Comparison of ENCODE assay signal across 25 cellular contexts in the genomic region with DNA sequence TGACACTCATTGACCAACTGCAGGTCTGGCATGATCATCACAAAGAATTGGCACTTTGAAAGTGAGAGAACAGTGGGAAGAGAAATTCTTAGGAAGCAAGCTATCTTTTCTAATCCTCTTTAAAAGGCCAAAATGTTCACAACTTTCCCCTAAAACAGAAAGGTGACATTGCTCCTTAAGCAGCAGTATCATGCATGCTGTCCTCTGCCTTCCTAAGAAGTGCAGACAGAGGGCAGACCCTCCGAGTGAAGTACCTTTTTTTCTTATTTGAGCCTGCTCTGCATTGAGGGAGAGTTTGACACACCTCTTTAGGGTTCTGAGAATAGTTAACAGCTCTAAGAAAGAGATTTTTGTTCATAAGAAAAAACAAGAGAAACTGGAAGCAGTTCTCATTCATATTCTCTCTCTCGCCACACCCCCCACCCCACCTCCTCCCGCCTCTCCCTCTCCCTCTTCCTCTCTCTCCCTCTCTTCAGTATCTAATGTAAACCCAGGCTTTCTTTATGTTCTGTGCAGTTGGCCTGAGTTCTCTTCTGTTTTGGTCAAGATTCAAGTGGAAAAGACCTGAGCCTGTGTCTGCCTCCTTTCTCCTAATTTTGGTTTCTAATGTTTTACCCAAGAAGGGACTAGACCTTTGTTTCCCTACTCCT.
"Had no signal": no experiment of that assay in that cellular context is flagged by ENCODE, and none has a peak within 500 bp of the region (broad histone marks: within the 10 kb centered on the region; RNA-seq: fewer than 3 reads in every experiment).

No MANE protein-coding gene starts in this region.

- H3K4me3 Mint-ChIP-seq: activated B cell treated with CpG ODN at 0.5 μM for 24 hours; activated CD4-positive, alpha-beta T cell treated with anti-CD3 and anti-CD28 coated beads, Interleukin-2, amount 10 ng/mL, durations not matched to agents 24 days and 14 days; activated CD8-positive, alpha-beta memory T cell treated with anti-CD3 and anti-CD28 coated beads, Interleukin-2, amount 10 ng/mL, durations not matched to agents 7 days and 5 days; activated naive CD4-positive, alpha-beta T cell treated with anti-CD3 and anti-CD28 coated beads, Interleukin-2, amount 50 U/mL, for 24 hours; activated T-cell treated with anti-CD3 and anti-CD28 coated beads, Interleukin-2, amount 50 U/mL, for 24 hours; activated T-helper 1 cell treated with anti-CD3 and anti-CD28 coated beads, Interleukin-12 subunit alpha, Interleukin-12 subunit beta, Interleukin-2, Interleukin-4 antibody, amounts not matched to agents 30 ng/mL and 10 ng/mL and 1 ng/mL, durations not matched to agents 14 hours and 24 hours and 36 hours; central memory CD8-positive, alpha-beta T cell; T-helper 17 cell had no signal

- H3K4me2 ChIP-seq: KMS-11 had no signal

- H3K9ac ChIP-seq: KMS-11 had no signal

- H3K36me3 ChIP-seq: ascending aorta, Peyer's patch, SJSA1 had no signal

- ATAC-seq: activated CD8-positive, alpha-beta memory T cell treated with anti-CD3 and anti-CD28 coated beads, Interleukin-2, amount 10 ng/mL, durations not matched to agents 7 days and 5 days; body of pancreas; T-helper 17 cell had no signal

- H3K27ac ChIP-seq: ascending aorta, body of pancreas, KMS-11, Peyer's patch, RWPE1, SJSA1 had no signal

- H3K27ac Mint-ChIP-seq: activated B cell treated with CpG ODN at 0.5 μM for 24 hours; activated CD4-positive, alpha-beta T cell treated with anti-CD3 and anti-CD28 coated beads, Interleukin-2, amount 10 ng/mL, durations not matched to agents 24 days and 14 days; activated CD8-positive, alpha-beta memory T cell treated with anti-CD3 and anti-CD28 coated beads, Interleukin-2, amount 10 ng/mL, durations not matched to agents 7 days and 5 days; activated naive CD4-positive, alpha-beta T cell treated with anti-CD3 and anti-CD28 coated beads, Interleukin-2, amount 50 U/mL, for 24 hours; activated T-cell treated with anti-CD3 and anti-CD28 coated beads, Interleukin-2, amount 50 U/mL, for 24 hours; activated T-helper 1 cell treated with anti-CD3 and anti-CD28 coated beads, Interleukin-12 subunit alpha, Interleukin-12 subunit beta, Interleukin-2, Interleukin-4 antibody, amounts not matched to agents 30 ng/mL and 10 ng/mL and 1 ng/mL, durations not matched to agents 14 hours and 24 hours and 36 hours; T-helper 17 cell had no signal

- H3K36me3 Mint-ChIP-seq: activated CD8-positive, alpha-beta memory T cell treated with anti-CD3 and anti-CD28 coated beads, Interleukin-2, amount 10 ng/mL, durations not matched to agents 7 days and 5 days; activated naive CD4-positive, alpha-beta T cell treated with anti-CD3 and anti-CD28 coated beads, Interleukin-2, amount 50 U/mL, for 24 hours had no signal

- H3K27me3 ChIP-seq: ascending aorta, body of pancreas, Peyer's patch, SJSA1 had no signal

- DNase-seq: activated B cell treated with CpG ODN at 0.5 μM for 24 hours; activated CD4-positive, alpha-beta T cell treated with anti-CD3 and anti-CD28 coated beads for 1 hour; activated CD4-positive, alpha-beta T cell treated with anti-CD3 and anti-CD28 coated beads, Interleukin-2, amount 10 ng/mL, durations not matched to agents 24 days and 14 days; activated CD4-positive, alpha-beta T cell treated with anti-CD3 and anti-CD28 coated beads, Interleukin-2, amount 50 U/mL, for 48 hours; activated CD8-positive, alpha-beta memory T cell treated with anti-CD3 and anti-CD28 coated beads, Interleukin-2, amount 10 ng/mL, durations not matched to agents 7 days and 5 days; activated effector memory CD4-positive, alpha-beta T cell treated with Interleukin-2 at 50 U/mL for 16 hours; activated naive CD4-positive, alpha-beta T cell; activated T-cell treated with anti-CD3 and anti-CD28 coated beads, Interleukin-2, amount 50 U/mL, for 24 hours; body of pancreas; NCI-H1092; NCI-H1417 treated with DMSO at 0.1 percent for 48 hours; NCI-H187; NCI-H2081; NCI-H510A treated with DMSO at 0.1 percent for 48 hours; Peyer's patch; Right ventricle myocardium superior; T-helper 17 cell; T-helper 9 cell had no signal

- H3K27me3 Mint-ChIP-seq: activated B cell treated with CpG ODN at 0.5 μM for 24 hours; activated CD4-positive, alpha-beta T cell treated with anti-CD3 and anti-CD28 coated beads, Interleukin-2, amount 10 ng/mL, durations not matched to agents 24 days and 14 days; activated CD8-positive, alpha-beta memory T cell treated with anti-CD3 and anti-CD28 coated beads, Interleukin-2, amount 10 ng/mL, durations not matched to agents 7 days and 5 days; activated naive CD4-positive, alpha-beta T cell treated with anti-CD3 and anti-CD28 coated beads, Interleukin-2, amount 50 U/mL, for 24 hours; activated T-cell treated with anti-CD3 and anti-CD28 coated beads, Interleukin-2, amount 50 U/mL, for 24 hours; central memory CD8-positive, alpha-beta T cell; T-helper 17 cell had no signal

- H3K9me3 Mint-ChIP-seq: activated CD4-positive, alpha-beta T cell treated with anti-CD3 and anti-CD28 coated beads, Interleukin-2, amount 10 ng/mL, durations not matched to agents 24 days and 14 days; activated T-cell treated with anti-CD3 and anti-CD28 coated beads, Interleukin-2, amount 50 U/mL, for 24 hours; activated T-helper 1 cell treated with anti-CD3 and anti-CD28 coated beads, Interleukin-12 subunit alpha, Interleukin-12 subunit beta, Interleukin-2, Interleukin-4 antibody, amounts not matched to agents 30 ng/mL and 10 ng/mL and 1 ng/mL, durations not matched to agents 14 hours and 24 hours and 36 hours had no signal

- H3K4me3 ChIP-seq: ascending aorta, body of pancreas, Peyer's patch, SJSA1 had no signal

- H3K9me3 ChIP-seq: ascending aorta, body of pancreas, Peyer's patch, SJSA1 had no signal

- H3K4me1 Mint-ChIP-seq: activated B cell treated with CpG ODN at 0.5 μM for 24 hours; activated CD4-positive, alpha-beta T cell treated with anti-CD3 and anti-CD28 coated beads, Interleukin-2, amount 10 ng/mL, durations not matched to agents 24 days and 14 days; activated CD8-positive, alpha-beta memory T cell treated with anti-CD3 and anti-CD28 coated beads, Interleukin-2, amount 10 ng/mL, durations not matched to agents 7 days and 5 days; activated naive CD4-positive, alpha-beta T cell treated with anti-CD3 and anti-CD28 coated beads, Interleukin-2, amount 50 U/mL, for 24 hours; central memory CD8-positive, alpha-beta T cell; T-helper 17 cell had no signal

- H3K4me1 ChIP-seq: ascending aorta, body of pancreas, Peyer's patch, SJSA1 had no signal
